Comparison of ENCODE assay signal across 1 cellular context in the genomic region with DNA sequence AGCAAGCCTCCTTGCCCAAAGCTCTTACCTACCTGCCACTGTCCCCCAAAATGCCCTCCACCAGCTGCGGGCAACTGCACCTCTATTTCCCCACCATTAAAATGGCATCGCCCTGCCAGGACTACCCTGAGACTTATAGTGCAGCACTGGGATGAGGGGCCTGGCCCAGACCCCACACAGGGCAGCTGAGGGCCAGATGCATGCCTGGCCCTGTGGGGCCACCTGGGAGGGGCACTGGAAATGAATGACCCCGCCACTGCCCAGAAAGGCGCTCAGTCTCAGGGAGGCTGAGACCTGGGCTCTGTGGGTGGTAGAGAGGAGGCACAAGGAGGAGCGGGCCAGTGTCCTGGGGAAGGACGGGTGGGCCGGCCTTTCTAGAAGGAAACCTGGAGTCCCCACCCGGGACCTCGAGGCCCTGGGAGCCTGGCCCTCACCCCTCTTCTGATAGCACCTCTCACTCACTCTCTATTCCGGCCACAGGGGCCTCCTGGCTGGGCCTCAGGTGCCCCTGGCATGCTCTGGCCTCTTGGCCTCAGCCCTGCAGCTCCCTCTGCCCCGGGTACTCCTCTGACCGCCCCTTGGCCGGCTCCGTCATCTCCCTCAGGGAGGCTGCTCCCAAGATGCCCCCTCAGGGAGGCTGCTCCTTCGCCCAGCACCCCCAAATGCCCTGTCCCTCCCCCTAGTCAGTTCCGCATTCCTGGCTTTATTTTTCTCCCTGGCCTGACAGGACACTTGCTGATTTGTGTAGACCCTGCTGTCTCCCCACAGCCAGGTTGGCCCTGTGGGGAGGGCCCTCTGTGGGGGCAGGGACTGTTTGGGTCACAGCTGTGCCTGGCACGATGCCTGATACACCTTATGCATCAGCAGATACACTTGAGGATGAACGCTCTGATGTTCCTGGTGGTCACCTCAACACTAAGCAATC.
TF ChIP-seq lines count a peak whose summit lies in the region.

No MANE protein-coding gene starts in this region.

TF ChIP-seq in WTC11, 78 proteins besides CTCF, POLR2A, EP300 and RAD21 (continued from another document):
- TF ChIP-seq PRDM15 (CRISPR knock-in tag; IDR thresholded peaks at IDR 0.05): 0 out of 2 replicates have a peak, but pooled peaks have one; percentile 37
- TF ChIP-seq SP1 (CRISPR knock-in tag; conservative IDR thresholded peaks at IDR 0.05): no peak
